Comparison of ENCODE assay signal across 8 cellular contexts in the genomic region with DNA sequence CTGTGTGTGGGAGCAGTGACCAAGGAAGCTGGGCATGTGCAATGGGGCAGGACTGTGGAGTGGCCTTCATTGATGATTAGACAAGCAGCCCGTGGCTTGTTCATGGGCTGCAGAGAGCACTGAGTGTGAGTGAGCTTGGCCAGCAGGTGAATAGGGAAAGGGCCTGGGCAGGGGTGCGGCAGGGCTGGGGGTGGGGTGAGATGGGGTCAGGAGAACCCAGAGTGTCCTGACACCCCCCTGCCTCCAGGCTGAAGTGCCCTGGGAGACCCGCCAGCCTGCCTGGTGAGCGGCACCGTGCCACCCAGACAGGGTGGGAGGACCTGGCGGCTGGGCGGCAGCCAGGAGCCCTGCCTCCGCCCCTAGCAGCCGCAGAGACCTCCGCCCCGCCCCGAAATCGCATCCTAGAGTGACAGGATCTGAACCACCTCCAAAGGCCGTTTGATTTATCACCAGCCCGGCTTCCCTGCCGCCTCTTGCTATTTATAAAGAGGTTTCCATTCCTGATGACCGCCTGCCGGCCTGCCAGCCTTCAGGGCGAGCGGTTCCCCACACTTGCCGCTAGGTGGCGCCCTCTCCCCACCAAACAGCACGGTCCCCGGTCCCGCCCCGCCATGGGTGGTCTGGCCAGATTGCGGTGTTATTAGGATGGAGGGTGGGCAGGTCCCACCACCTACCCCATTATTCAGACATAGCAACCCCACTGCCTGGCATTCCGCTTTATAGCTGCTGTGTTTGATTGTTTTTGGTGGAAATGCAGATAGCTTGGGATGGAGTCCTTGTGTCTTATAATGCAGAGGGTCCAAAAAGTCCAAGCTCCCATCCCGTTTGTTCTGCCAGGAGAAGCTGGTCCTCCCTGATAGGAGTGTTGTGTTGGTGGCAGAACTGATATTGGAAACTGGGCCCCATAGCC. TPM values are rescaled to one million over a fixed set of nuclear protein-coding genes. Genes with fewer than 3 reads are reported as not detected.
A peak's percentile ranks its signal among the peaks of the same experiment; 100 is the strongest.
DNase-seq lines count a peak whose midpoint lies in the region; ATAC-seq and TF ChIP-seq lines count a peak whose summit lies in the region.

No MANE protein-coding gene starts in this region.

- peaks cover 2% of the 10 kb centered on the region for H3K27me3 Mint-ChIP-seq in activated CD8-positive, alpha-beta T cell treated with anti-CD3 and anti-CD28 coated beads for 36 hours
- no peaks in the 10 kb centered on the region for H3K27me3 Mint-ChIP-seq in mesothelial cell of epicardium (ENCODE audit: low read depth)

- ATAC-seq in HG03342 (IDR thresholded peaks at IDR 0.05; ENCODE audit: unreplicated experiment) (peak; percentile 76), GM21515 (IDR thresholded peaks at IDR 0.05; ENCODE audit: unreplicated experiment) (no peak)
- ATAC-seq in activated CD8-positive, alpha-beta T cell treated with anti-CD3 and anti-CD28 coated beads for 36 hours = peak; percentile 92

- CTCF ChIA-PET in activated CD8-positive, alpha-beta T cell treated with anti-CD3 and anti-CD28 coated beads for 36 hours (lab: Charles Lee) = interaction anchor here (0.6 to 3.7 kb wide), 45 partner anchors 8 to 386 kb away, joined by 3 to 51 read pairs (median 4); partner anchors contain the start of genes FOXS1, PDRG1 and XKR7

- TF ChIP-seq CTCF in GM06990 (IDR thresholded peaks at IDR 0.05; ENCODE audit: insufficient read depth, low read length, poor library complexity, severe bottlenecking) (peak; percentile 98), mesothelial cell of epicardium (IDR thresholded peaks at IDR 0.05; ENCODE audit: unreplicated experiment) (peak; percentile 100)
- TF ChIP-seq CTCF in activated CD8-positive, alpha-beta T cell treated with anti-CD3 and anti-CD28 coated beads for 36 hours (IDR thresholded peaks at IDR 0.05) = peak; percentile 99

- no peaks in the 10 kb centered on the region for H3K36me3 ChIP-seq in GM06990 (ENCODE audit: control insufficient read depth, insufficient read depth, low read length)

- POLR2A ChIA-PET in activated CD8-positive, alpha-beta T cell treated with anti-CD3 and anti-CD28 coated beads for 36 hours (lab: Charles Lee) = interaction anchor here (0.8 to 1.7 kb wide), 2 partner anchors 12 to 209 kb away, joined by 3 to 6 read pairs; no protein-coding TSS in a partner anchor

- H3K27me3 ChIP-seq in GM06990 (replicated peaks; ENCODE audit: control insufficient read depth, insufficient read depth, low read length) = no peaks in the 10 kb centered on the region

- intact Hi-C loops in activated CD8-positive, alpha-beta T cell treated with anti-CD3 and anti-CD28 coated beads for 36 hours (cut with micrococcal nuclease) = no loop called here

- H3K36me3 Mint-ChIP-seq in activated CD8-positive, alpha-beta T cell treated with anti-CD3 and anti-CD28 coated beads for 36 hours (ENCODE audit: low read depth) = no peaks in the 10 kb centered on the region
- no peaks in the 10 kb centered on the region for H3K36me3 Mint-ChIP-seq in mesothelial cell of epicardium

- DNase-seq in GM06990 (ENCODE audit: extremely low read depth, insufficient read length) = peak; percentile 51
- peak; percentile 79 for DNase-seq in NCI-H526 treated with DMSO at 0.1 percent for 48 hours (lab: John Stamatoyannopoulos, UW)
- DNase-seq in activated CD8-positive, alpha-beta T cell treated with anti-CD3 and anti-CD28 coated beads for 36 hours = peak; percentile 78
- peak; percentile 74 for DNase-seq in effector CD8-positive, alpha-beta T cell (lab: John Stamatoyannopoulos, UW)
- DNase-seq in mesothelial cell of epicardium (ENCODE audit: low spot score in 2 of 2, unreplicated experiment in 2 of 2) = peak; percentile 81 to 95
- peak; percentile 59 to 66 for DNase-seq in stimulated activated CD8-positive, alpha-beta memory T cell treated with anti-CD3 and anti-CD28 coated beads, Interleukin-2, amount 100 ng/mL, for 48 hours (ENCODE audit: low read depth in 2 of 2)

- H3K4me1 Mint-ChIP-seq in activated CD8-positive, alpha-beta T cell treated with anti-CD3 and anti-CD28 coated beads for 36 hours (ENCODE audit: low read depth) = peaks cover 2% of the 10 kb centered on the region
- peaks cover 6% of the 10 kb centered on the region for H3K4me1 Mint-ChIP-seq in mesothelial cell of epicardium

- H3K4me3 ChIP-seq in GM06990 (replicated peaks; ENCODE audit: low read depth, low read length) = no peak overlapping the region

- H3K27ac Mint-ChIP-seq in activated CD8-positive, alpha-beta T cell treated with anti-CD3 and anti-CD28 coated beads for 36 hours = no peak overlapping the region
- no peak overlapping the region for H3K27ac Mint-ChIP-seq in mesothelial cell of epicardium

- no peaks in the 10 kb centered on the region for H3K9me3 Mint-ChIP-seq in activated CD8-positive, alpha-beta T cell treated with anti-CD3 and anti-CD28 coated beads for 36 hours
- H3K9me3 Mint-ChIP-seq in mesothelial cell of epicardium = no peaks in the 10 kb centered on the region

- no peak overlapping the region for H3K4me3 Mint-ChIP-seq in activated CD8-positive, alpha-beta T cell treated with anti-CD3 and anti-CD28 coated beads for 36 hours
- H3K4me3 Mint-ChIP-seq in mesothelial cell of epicardium = no peak overlapping the region

RNA-seq across cellular contexts. Expression of gene MYLK2, which starts 3.5 kb away (rescaled TPM):
- under 1 TPM; 0.13 to 0.27 TPM for total RNA-seq in activated CD8-positive, alpha-beta T cell treated with anti-CD3 and anti-CD28 coated beads for 36 hours
- total RNA-seq in mesothelial cell of epicardium = 0.27 to 0.49 TPM (median 0.38 TPM) in 3 replicates

RNA-seq across cellular contexts. Expression of gene FOXS1, which starts 22.7 kb away (rescaled TPM):
- not detected for total RNA-seq in activated CD8-positive, alpha-beta T cell treated with anti-CD3 and anti-CD28 coated beads for 36 hours
- 1.9 to 2.5 TPM (median 2.1 TPM) in 3 replicates for total RNA-seq in mesothelial cell of epicardium

RNA-seq across cellular contexts. Expression of gene DUSP15, which starts 47.7 kb away (rescaled TPM):
- not detected for total RNA-seq in activated CD8-positive, alpha-beta T cell treated with anti-CD3 and anti-CD28 coated beads for 36 hours
- total RNA-seq in mesothelial cell of epicardium = 8.4 to 10.4 TPM (median 8.5 TPM) in 3 replicates

RNA-seq across cellular contexts. Expression of gene TTLL9, which starts 47.8 kb away (rescaled TPM):
- not detected for total RNA-seq in activated CD8-positive, alpha-beta T cell treated with anti-CD3 and anti-CD28 coated beads for 36 hours
- 0.52 to 0.86 TPM (median 0.67 TPM) in 3 replicates for total RNA-seq in mesothelial cell of epicardium
